ENCODE assay signal across 1 cellular context in the genomic region with DNA sequence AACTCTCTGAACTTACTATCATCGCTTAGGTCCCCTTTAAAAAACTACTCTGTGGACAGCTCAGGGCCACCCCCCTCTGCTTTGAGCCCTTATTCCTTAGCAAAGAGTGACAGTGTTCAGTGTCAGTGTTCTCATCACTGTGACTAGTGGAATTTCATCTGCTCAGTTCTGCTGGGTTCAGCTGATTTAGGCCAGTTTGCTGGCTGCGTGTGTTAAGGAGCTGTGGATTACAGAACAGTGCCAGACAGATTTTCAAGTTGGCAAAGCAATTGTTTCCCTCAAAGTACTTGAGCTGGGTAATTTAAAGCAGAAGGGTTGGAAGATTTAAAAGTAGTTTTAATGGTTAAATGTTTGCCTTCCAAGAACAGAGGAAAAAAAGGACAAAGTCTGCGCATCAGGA.
TF ChIP-seq lines count a peak whose summit lies in the region.

No MANE protein-coding gene starts in this region.

TF ChIP-seq in HepG2, 621 proteins besides CTCF, POLR2A, EP300 and RAD21:
- TF ChIP-seq ZBTB7B (CRISPR knock-in tag; IDR thresholded peaks at IDR 0.05) (no peak), HDAC6 (IDR thresholded peaks at IDR 0.05; ENCODE audit: low read depth, low read length) (no peak), NCOA5 (CRISPR knock-in tag; IDR thresholded peaks at IDR 0.05) (no peak), SKI (IDR thresholded peaks at IDR 0.05; ENCODE audit: partially characterized antibody) (no peak), SIN3B (IDR thresholded peaks at IDR 0.05; ENCODE audit: low read length) (no peak), ZNF891 (CRISPR knock-in tag; IDR thresholded peaks at IDR 0.05) (no peak), ZNF652 (CRISPR knock-in tag; IDR thresholded peaks at IDR 0.05; ENCODE audit: borderline replicate concordance, low read depth) (no peak), ZFP1 (CRISPR knock-in tag; IDR thresholded peaks at IDR 0.05) (no peak), CEBPG (CRISPR knock-in tag; IDR thresholded peaks at IDR 0.05) (no peak), ZNF354B (CRISPR knock-in tag; IDR thresholded peaks at IDR 0.05) (no peak), ZNF883 (CRISPR knock-in tag; IDR thresholded peaks at IDR 0.05; ENCODE audit: not compliant biosample characterization) (no peak), ZNF737 (CRISPR knock-in tag; IDR thresholded peaks at IDR 0.05; ENCODE audit: borderline replicate concordance) (no peak)
- TF ChIP-seq, protein P1, sequence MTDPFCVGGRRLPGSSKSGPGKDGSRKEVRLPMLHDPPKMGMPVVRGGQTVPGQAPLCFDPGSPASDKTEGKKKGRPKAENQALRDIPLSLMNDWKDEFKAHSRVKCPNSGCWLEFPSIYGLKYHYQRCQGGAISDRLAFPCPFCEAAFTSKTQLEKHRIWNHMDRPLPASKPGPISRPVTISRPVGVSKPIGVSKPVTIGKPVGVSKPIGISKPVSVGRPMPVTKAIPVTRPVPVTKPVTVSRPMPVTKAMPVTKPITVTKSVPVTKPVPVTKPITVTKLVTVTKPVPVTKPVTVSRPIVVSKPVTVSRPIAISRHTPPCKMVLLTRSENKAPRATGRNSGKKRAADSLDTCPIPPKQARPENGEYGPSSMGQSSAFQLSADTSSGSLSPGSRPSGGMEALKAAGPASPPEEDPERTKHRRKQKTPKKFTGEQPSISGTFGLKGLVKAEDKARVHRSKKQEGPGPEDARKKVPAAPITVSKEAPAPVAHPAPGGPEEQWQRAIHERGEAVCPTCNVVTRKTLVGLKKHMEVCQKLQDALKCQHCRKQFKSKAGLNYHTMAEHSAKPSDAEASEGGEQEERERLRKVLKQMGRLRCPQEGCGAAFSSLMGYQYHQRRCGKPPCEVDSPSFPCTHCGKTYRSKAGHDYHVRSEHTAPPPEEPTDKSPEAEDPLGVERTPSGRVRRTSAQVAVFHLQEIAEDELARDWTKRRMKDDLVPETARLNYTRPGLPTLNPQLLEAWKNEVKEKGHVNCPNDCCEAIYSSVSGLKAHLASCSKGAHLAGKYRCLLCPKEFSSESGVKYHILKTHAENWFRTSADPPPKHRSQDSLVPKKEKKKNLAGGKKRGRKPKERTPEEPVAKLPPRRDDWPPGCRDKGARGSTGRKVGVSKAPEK (CRISPR knock-in tag; IDR thresholded peaks at IDR 0.05; ENCODE audit: borderline replicate concordance), result no peak
- TF ChIP-seq, protein P2, sequence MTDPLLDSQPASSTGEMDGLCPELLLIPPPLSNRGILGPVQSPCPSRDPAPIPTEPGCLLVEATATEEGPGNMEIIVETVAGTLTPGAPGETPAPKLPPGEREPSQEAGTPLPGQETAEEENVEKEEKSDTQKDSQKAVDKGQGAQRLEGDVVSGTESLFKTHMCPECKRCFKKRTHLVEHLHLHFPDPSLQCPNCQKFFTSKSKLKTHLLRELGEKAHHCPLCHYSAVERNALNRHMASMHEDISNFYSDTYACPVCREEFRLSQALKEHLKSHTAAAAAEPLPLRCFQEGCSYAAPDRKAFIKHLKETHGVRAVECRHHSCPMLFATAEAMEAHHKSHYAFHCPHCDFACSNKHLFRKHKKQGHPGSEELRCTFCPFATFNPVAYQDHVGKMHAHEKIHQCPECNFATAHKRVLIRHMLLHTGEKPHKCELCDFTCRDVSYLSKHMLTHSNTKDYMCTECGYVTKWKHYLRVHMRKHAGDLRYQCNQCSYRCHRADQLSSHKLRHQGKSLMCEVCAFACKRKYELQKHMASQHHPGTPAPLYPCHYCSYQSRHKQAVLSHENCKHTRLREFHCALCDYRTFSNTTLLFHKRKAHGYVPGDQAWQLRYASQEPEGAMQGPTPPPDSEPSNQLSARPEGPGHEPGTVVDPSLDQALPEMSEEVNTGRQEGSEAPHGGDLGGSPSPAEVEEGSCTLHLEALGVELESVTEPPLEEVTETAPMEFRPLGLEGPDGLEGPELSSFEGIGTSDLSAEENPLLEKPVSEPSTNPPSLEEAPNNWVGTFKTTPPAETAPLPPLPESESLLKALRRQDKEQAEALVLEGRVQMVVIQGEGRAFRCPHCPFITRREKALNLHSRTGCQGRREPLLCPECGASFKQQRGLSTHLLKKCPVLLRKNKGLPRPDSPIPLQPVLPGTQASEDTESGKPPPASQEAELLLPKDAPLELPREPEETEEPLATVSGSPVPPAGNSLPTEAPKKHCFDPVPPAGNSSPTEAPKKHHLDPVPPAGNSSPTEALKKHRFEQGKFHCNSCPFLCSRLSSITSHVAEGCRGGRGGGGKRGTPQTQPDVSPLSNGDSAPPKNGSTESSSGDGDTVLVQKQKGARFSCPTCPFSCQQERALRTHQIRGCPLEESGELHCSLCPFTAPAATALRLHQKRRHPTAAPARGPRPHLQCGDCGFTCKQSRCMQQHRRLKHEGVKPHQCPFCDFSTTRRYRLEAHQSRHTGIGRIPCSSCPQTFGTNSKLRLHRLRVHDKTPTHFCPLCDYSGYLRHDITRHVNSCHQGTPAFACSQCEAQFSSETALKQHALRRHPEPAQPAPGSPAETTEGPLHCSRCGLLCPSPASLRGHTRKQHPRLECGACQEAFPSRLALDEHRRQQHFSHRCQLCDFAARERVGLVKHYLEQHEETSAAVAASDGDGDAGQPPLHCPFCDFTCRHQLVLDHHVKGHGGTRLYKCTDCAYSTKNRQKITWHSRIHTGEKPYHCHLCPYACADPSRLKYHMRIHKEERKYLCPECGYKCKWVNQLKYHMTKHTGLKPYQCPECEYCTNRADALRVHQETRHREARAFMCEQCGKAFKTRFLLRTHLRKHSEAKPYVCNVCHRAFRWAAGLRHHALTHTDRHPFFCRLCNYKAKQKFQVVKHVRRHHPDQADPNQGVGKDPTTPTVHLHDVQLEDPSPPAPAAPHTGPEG (CRISPR knock-in tag; IDR thresholded peaks at IDR 0.05), result no peak
